14 cellular contexts compared by ENCODE assay signal in the genomic region with DNA sequence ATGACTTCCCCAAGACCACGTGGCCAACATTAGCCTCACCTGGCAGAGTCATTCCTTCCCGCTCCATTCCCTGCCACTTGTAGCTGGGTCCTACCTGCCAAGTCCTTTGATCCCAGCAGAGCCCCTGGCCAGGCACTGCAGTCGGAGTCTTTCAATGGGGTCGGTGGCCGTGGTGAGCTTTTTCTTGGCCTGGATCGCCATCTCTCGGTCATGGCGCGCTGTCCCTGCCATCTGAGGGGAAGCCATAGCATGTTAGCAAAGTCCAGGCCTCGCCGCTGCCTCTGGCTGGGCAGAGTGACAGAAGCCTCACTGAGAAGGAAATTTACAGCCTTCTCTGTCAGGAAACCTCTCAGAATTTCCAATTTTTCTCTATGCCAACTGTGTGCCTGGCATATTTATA. TPM values are rescaled to one million over a fixed set of nuclear protein-coding genes. Genes with fewer than 3 reads are reported as not detected.
A peak's percentile ranks its signal among the peaks of the same experiment; 100 is the strongest.
DNase-seq lines count a peak whose midpoint lies in the region; ATAC-seq lines count a peak whose summit lies in the region.
"Had no signal": no experiment of that assay in that cellular context is flagged by ENCODE, and none has a peak within 500 bp of the region (broad histone marks: within the 10 kb centered on the region; RNA-seq: fewer than 3 reads in every experiment).

No MANE protein-coding gene starts in this region.

- WGBS in trophoblast cell (ENCODE audit: extremely low coverage, insufficient coverage, insufficient read length), result no CpG with 5 or more reads among the region's 11 CpGs

- H3K4me1 ChIP-seq in trophoblast cell (ENCODE audit: control insufficient read depth in 1 of 2, insufficient read depth in 2 of 2, low read length in 2 of 2), result no peaks in the 10 kb centered on the region

- H3K79me1 ChIP-seq in trophoblast cell (ENCODE audit: low read length), result no peaks in the 10 kb centered on the region

- H2BK120ac ChIP-seq in trophoblast cell (ENCODE audit: insufficient read depth, low read length, poor library complexity), result no peak overlapping the region

- H3K27ac ChIP-seq in trophoblast cell (ENCODE audit: low read depth, low read length), result no peak overlapping the region
- H3K27ac ChIP-seq: lower lobe of right lung, suprapubic skin had no signal

- no peak overlapping the region for H4K8ac ChIP-seq in trophoblast cell (ENCODE audit: low read depth, low read length)

- H3K4me2 ChIP-seq in trophoblast cell (ENCODE audit: low read length), result no peak overlapping the region

- no peak overlapping the region for H2AK5ac ChIP-seq in trophoblast cell (ENCODE audit: low read length)

- H3K4me3 ChIP-seq in trophoblast cell (ENCODE audit: low read depth, low read length), result no peak overlapping the region
- H3K4me3 ChIP-seq: lower lobe of right lung, suprapubic skin had no signal

- no peak overlapping the region for H2AFZ ChIP-seq in trophoblast cell (ENCODE audit: insufficient read depth, low read length, poor library complexity)

- no peaks in the 10 kb centered on the region for H3K79me2 ChIP-seq in trophoblast cell (ENCODE audit: control insufficient read depth, insufficient read depth, low read length, poor library complexity)

- DNase-seq in DMS53 (lab: John Stamatoyannopoulos, UW) (peak; percentile 19), DMS53 treated with DMSO at 0.1 percent for 48 hours (lab: John Stamatoyannopoulos, UW; ENCODE audit: unreplicated experiment) (no peak), NCI-H748 (lab: John Stamatoyannopoulos, UW; ENCODE audit: unreplicated experiment) (peak; percentile 64), ecto neural progenitor cell (ENCODE audit: low spot score) (peak; percentile 63), trophoblast cell (peak; percentile 22 to 48), GM03348 (ENCODE audit: low spot score) (no peak)
- DNase-seq: 8988T; activated CD4-positive, CD25-positive, alpha-beta regulatory T cell; lower lobe of right lung; NCI-H2029 treated with DMSO at 0.1 percent for 48 hours; occipital lobe had no signal

- H3K27me3 ChIP-seq in trophoblast cell (ENCODE audit: insufficient read depth, low read length), result no peaks in the 10 kb centered on the region

- no peak overlapping the region for H4K91ac ChIP-seq in trophoblast cell (ENCODE audit: low read depth, low read length)

- no peaks in the 10 kb centered on the region for H3K36me3 ChIP-seq in trophoblast cell (ENCODE audit: control insufficient read depth in 1 of 2, insufficient read depth in 2 of 2, low read length in 2 of 2)
- H3K36me3 ChIP-seq: lower lobe of right lung, suprapubic skin had no signal

- no peak overlapping the region for H3K18ac ChIP-seq in trophoblast cell (ENCODE audit: low read length)

- no peak overlapping the region for H3K9ac ChIP-seq in trophoblast cell (ENCODE audit: low read length)

- no peaks in the 10 kb centered on the region for H3K9me3 ChIP-seq in trophoblast cell (ENCODE audit: insufficient read depth, low read depth, low read length)
- H3K9me3 ChIP-seq: lower lobe of right lung, suprapubic skin had no signal

- H4K12ac ChIP-seq in trophoblast cell (ENCODE audit: low read depth, low read length), result no peak overlapping the region

- no peak overlapping the region for H2BK12ac ChIP-seq in trophoblast cell (ENCODE audit: low read length)

- no peak overlapping the region for H3K4ac ChIP-seq in trophoblast cell (ENCODE audit: low read depth, low read length)

- H3K23ac ChIP-seq in trophoblast cell (ENCODE audit: low read length), result no peak overlapping the region

- ATAC-seq in HG03095 (IDR thresholded peaks at IDR 0.05; ENCODE audit: unreplicated experiment) (no peak), GM21529 (IDR thresholded peaks at IDR 0.05; ENCODE audit: unreplicated experiment) (no peak)

- H3K14ac ChIP-seq in trophoblast cell (ENCODE audit: low read length), result no peak overlapping the region

- H2BK5ac ChIP-seq in trophoblast cell (ENCODE audit: low read depth, low read length, poor library complexity), result no peak overlapping the region

RNA-seq across cellular contexts. Expression of a gene that starts 17.5 kb away (rescaled TPM):
- polyA plus RNA-seq in trophoblast cell (2013), result not detected in 2 replicates

Comparison
In these comparisons a context has a peak if more than half of its experiments do, and no peak if none do; other contexts are left out.
1. DNase-seq: peak in DMS53 (single experiment), NCI-H748 (single experiment), ecto neural progenitor cell (single experiment) and trophoblast cell (2 of 2); none in DMS53 treated with DMSO at 0.1 percent for 48 hours (single experiment) and GM03348 (single experiment).